ENCODE assay signal across 8 cellular contexts in genomic region chr15:31440754-31441298, GRCh38.
DNase-seq lines count a peak whose midpoint lies in the region; ATAC-seq and TF ChIP-seq lines count a peak whose summit lies in the region.

No MANE protein-coding gene starts in this region.

- peaks cover 78% of the 10 kb centered on the region for H3K4me1 Mint-ChIP-seq in dendritic cell treated with granulocyte-macrophage colony-stimulating factor and Interleukin-4, amounts not matched to agents 40 ng/mL and 50 ng/mL, for 4 days (ENCODE audit: low read depth)

- H3K27me3 ChIP-seq in right lobe of liver: no peaks in the 10 kb centered on the region

- peak; percentile 74 to 77 (median 75) for DNase-seq in right lobe of liver
- DNase-seq in stimulated activated CD8-positive, alpha-beta memory T cell treated with anti-CD3 and anti-CD28 coated beads, Interleukin-4, amount 100 ng/mL, for 48 hours: peak; percentile 73

- TF ChIP-seq CTCF in GM12875 (IDR thresholded peaks at IDR 0.05; ENCODE audit: borderline replicate concordance, insufficient read depth, low read depth, low read length) (no peak), VCaP (conservative IDR thresholded peaks at IDR 0.05) (no peak), right lobe of liver (IDR thresholded peaks at IDR 0.05) (no peak)

- H3K4me3 Mint-ChIP-seq in dendritic cell treated with granulocyte-macrophage colony-stimulating factor and Interleukin-4, amounts not matched to agents 40 ng/mL and 50 ng/mL, for 4 days: peak overlapping the region; percentile 78

- peaks cover 0 to 2% (median under 1%) of the 10 kb centered on the region in 4 donors for H3K4me1 ChIP-seq in right lobe of liver

- H3K27me3 Mint-ChIP-seq in dendritic cell treated with granulocyte-macrophage colony-stimulating factor and Interleukin-4, amounts not matched to agents 40 ng/mL and 50 ng/mL, for 4 days: no peaks in the 10 kb centered on the region

- WGBS in right lobe of liver (ENCODE audit: insufficient coverage, low coverage, low lambda C conversion rate, missing lambda C conversion rate): 4% methylated on average over 27 of the region's 56 CpGs

- ATAC-seq in right lobe of liver: peak; percentile 73 to 85 (median 81)
- ATAC-seq in HG02642 (IDR thresholded peaks at IDR 0.05; ENCODE audit: poor library complexity, unreplicated experiment): no peak
- ATAC-seq in HG03354 (IDR thresholded peaks at IDR 0.05; ENCODE audit: poor library complexity, severe bottlenecking, unreplicated experiment): no peak
- ATAC-seq in GM21619 (IDR thresholded peaks at IDR 0.05; ENCODE audit: unreplicated experiment): no peak

- no peaks in the 10 kb centered on the region for H3K36me3 Mint-ChIP-seq in dendritic cell treated with granulocyte-macrophage colony-stimulating factor and Interleukin-4, amounts not matched to agents 40 ng/mL and 50 ng/mL, for 4 days (ENCODE audit: low read depth)

- H3K9me3 ChIP-seq in right lobe of liver: no peaks in the 10 kb centered on the region

- peak; percentile 42 for TF ChIP-seq POLR2A in right lobe of liver (IDR thresholded peaks at IDR 0.05)

- peak overlapping the region; percentile 58 for H3K4me3 ChIP-seq in GM12875 (ENCODE audit: low read depth, low read length)
- H3K4me3 ChIP-seq in right lobe of liver: peak overlapping the region; percentile 56 to 72 (median 65)

- H3K9me3 Mint-ChIP-seq in dendritic cell treated with granulocyte-macrophage colony-stimulating factor and Interleukin-4, amounts not matched to agents 40 ng/mL and 50 ng/mL, for 4 days: no peaks in the 10 kb centered on the region

- peak overlapping the region; percentile 85 for H3K27ac Mint-ChIP-seq in dendritic cell treated with granulocyte-macrophage colony-stimulating factor and Interleukin-4, amounts not matched to agents 40 ng/mL and 50 ng/mL, for 4 days

- no peaks in the 10 kb centered on the region for H3K36me3 ChIP-seq in right lobe of liver

- intact Hi-C loops in dendritic cell treated with granulocyte-macrophage colony-stimulating factor and Interleukin-4, amounts not matched to agents 40 ng/mL and 50 ng/mL, for 4 days (cut with micrococcal nuclease): no loop called here
- intact Hi-C loops in right lobe of liver (cut with DNase I): no loop called here

- peak overlapping the region; percentile 67; the same call in 1 of the 2 replicates for H3K27ac ChIP-seq in VCaP
- H3K27ac ChIP-seq in right lobe of liver: peak overlapping the region; percentile 77 to 83 (median 78)

Comparison
In these comparisons a context has a peak if more than half of its experiments do, and no peak if none do; other contexts are left out.
1. ATAC-seq: peak in right lobe of liver (4 of 4); none in HG02642 (single experiment), HG03354 (single experiment) and GM21619 (single experiment).